Comparison of ENCODE assay signal across 1 cellular context in genomic region chr20:53655909-53656652, GRCh38.
TF ChIP-seq lines count a peak whose summit lies in the region.

No MANE protein-coding gene starts in this region.

TF ChIP-seq in IMR-90, 13 proteins besides CTCF, POLR2A, EP300 and RAD21 (continued from another document):
- TF ChIP-seq, protein P1, sequence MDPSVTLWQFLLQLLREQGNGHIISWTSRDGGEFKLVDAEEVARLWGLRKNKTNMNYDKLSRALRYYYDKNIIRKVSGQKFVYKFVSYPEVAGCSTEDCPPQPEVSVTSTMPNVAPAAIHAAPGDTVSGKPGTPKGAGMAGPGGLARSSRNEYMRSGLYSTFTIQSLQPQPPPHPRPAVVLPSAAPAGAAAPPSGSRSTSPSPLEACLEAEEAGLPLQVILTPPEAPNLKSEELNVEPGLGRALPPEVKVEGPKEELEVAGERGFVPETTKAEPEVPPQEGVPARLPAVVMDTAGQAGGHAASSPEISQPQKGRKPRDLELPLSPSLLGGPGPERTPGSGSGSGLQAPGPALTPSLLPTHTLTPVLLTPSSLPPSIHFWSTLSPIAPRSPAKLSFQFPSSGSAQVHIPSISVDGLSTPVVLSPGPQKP (IDR thresholded peaks at IDR 0.05; ENCODE audit: borderline replicate concordance, low read depth, low read length), result no peak
- TF ChIP-seq MXI1 (IDR thresholded peaks at IDR 0.05; ENCODE audit: borderline replicate concordance, low read depth, low read length) (no peak), RFX5 (IDR thresholded peaks at IDR 0.05; ENCODE audit: low read depth, low read length) (no peak), CEBPB (IDR thresholded peaks at IDR 0.05; ENCODE audit: low read depth, low read length) (no peak), USF2 (IDR thresholded peaks at IDR 0.05; ENCODE audit: low read depth, low read length) (no peak), NFE2L2 (IDR thresholded peaks at IDR 0.05; ENCODE audit: low read depth, low read length) (no peak), FOS (IDR thresholded peaks at IDR 0.05; ENCODE audit: low read depth, low read length) (no peak), CHD1 (IDR thresholded peaks at IDR 0.05; ENCODE audit: low read depth, low read length) (no peak)
